ENCODE assay signal across 8 cellular contexts in genomic region chrX:150570512-150570911, GRCh38. TPM values are rescaled to one million over a fixed set of nuclear protein-coding genes. Genes with fewer than 3 reads are reported as not detected.
DNase-seq lines count a peak whose midpoint lies in the region; ATAC-seq and TF ChIP-seq lines count a peak whose summit lies in the region.

No MANE protein-coding gene starts in this region.

- H3K9ac ChIP-seq in adipocyte (ENCODE audit: low read length): no peak overlapping the region

- no peak for TF ChIP-seq CTCF in natural killer cell (IDR thresholded peaks at IDR 0.05)

- no peak for TF ChIP-seq POLR2A in GM18505 (IDR thresholded peaks at IDR 0.05; ENCODE audit: borderline replicate concordance, extremely low read depth, insufficient read depth, insufficient read length)

- no peaks in the 10 kb centered on the region for H3K9me3 ChIP-seq in adipocyte (ENCODE audit: control insufficient read depth, low read length)

- H3K36me3 Mint-ChIP-seq in natural killer cell: no peaks in the 10 kb centered on the region

- ATAC-seq in GM18498 (IDR thresholded peaks at IDR 0.05; ENCODE audit: unreplicated experiment): peak; percentile 18
- ATAC-seq in natural killer cell: no peak
- ATAC-seq in HG03521 (IDR thresholded peaks at IDR 0.05; ENCODE audit: unreplicated experiment): no peak
- no peak for ATAC-seq in GM18870 (IDR thresholded peaks at IDR 0.05; ENCODE audit: unreplicated experiment)
- no peak for ATAC-seq in GM18505 (IDR thresholded peaks at IDR 0.05; ENCODE audit: unreplicated experiment)

- no peaks in the 10 kb centered on the region for H3K27me3 ChIP-seq in adipocyte (replicated peaks; ENCODE audit: control insufficient read depth, insufficient read depth, low read length)

- no peak overlapping the region for H3K4me3 ChIP-seq in adipocyte (ENCODE audit: low read length)

- peak overlapping the region; percentile 55 for H3K4me3 Mint-ChIP-seq in natural killer cell

- no peaks in the 10 kb centered on the region for H3K9me3 Mint-ChIP-seq in natural killer cell

- H3K27ac Mint-ChIP-seq in natural killer cell: no peak overlapping the region

- peaks cover 6% of the 10 kb centered on the region for H3K4me1 ChIP-seq in adipocyte (ENCODE audit: control insufficient read depth, insufficient read depth, low read length)

- DNase-seq in M059J (ENCODE audit: low read depth) (peak; percentile 26), adipocyte (ENCODE audit: low read depth) (peak; percentile 19), natural killer cell (no peak), NCI-H1417 (lab: John Stamatoyannopoulos, UW) (no peak)

- peaks cover 36 to 41% of the 10 kb centered on the region in 2 donors for H3K4me1 Mint-ChIP-seq in natural killer cell

- intact Hi-C loops in natural killer cell (cut with micrococcal nuclease): no loop called here

- peaks cover 6 to 47% of the 10 kb centered on the region in 2 donors for H3K27me3 Mint-ChIP-seq in natural killer cell (ENCODE audit: low read depth in 2 of 2)

- H3K36me3 ChIP-seq in adipocyte (ENCODE audit: control insufficient read depth, insufficient read depth, low read length, severe bottlenecking): no peaks in the 10 kb centered on the region

RNA-seq across cellular contexts. Expression of gene MTM1, which starts 2.1 kb away (rescaled TPM):
- 11.5 and 15.5 TPM in 2 replicates for total RNA-seq in M059J (2014; rRNA removed; shearing (Covaris generic))
- total RNA-seq in natural killer cell: 10 to 100 TPM in 1 of 3 donors, 1 to 10 TPM in 2; 4.8 to 16.6 (median 6.1) TPM

Comparison
In these comparisons a context has a peak if more than half of its experiments do, and no peak if none do; other contexts are left out.
1. DNase-seq: peak in M059J (single experiment) and adipocyte (single experiment); none in natural killer cell (single experiment) and NCI-H1417 (0 of 3).